12 cellular contexts compared by ENCODE assay signal in genomic region chr7:81887098-81887497, GRCh38.
A peak's percentile ranks its signal among the peaks of the same experiment; 100 is the strongest.
DNase-seq lines count a peak whose midpoint lies in the region; ATAC-seq and TF ChIP-seq lines count a peak whose summit lies in the region.
"Had no signal": no experiment of that assay in that cellular context is flagged by ENCODE, and none has a peak within 500 bp of the region (broad histone marks: within the 10 kb centered on the region; RNA-seq: fewer than 3 reads in every experiment).

No MANE protein-coding gene starts in this region.

- peak; percentile 50 for ATAC-seq in GM19463 (IDR thresholded peaks at IDR 0.05; ENCODE audit: unreplicated experiment)
- ATAC-seq: HCT116 had no signal

- TF ChIP-seq CTCF in HL-60 (IDR thresholded peaks at IDR 0.05; ENCODE audit: insufficient read depth, low read length) (no peak), Calu3 (IDR thresholded peaks at IDR 0.05; ENCODE audit: unreplicated experiment) (no peak), colonic mucosa (IDR thresholded peaks at IDR 0.05) (no peak)

- H3K9me3 Mint-ChIP-seq in Calu3 (ENCODE audit: low read depth, unreplicated experiment) = no peaks in the 10 kb centered on the region
- H3K9me3 Mint-ChIP-seq: neural crest cell had no signal

- no TSS peak for BruUV-seq in Calu3 (replicated peaks; lab: Mats Ljungman, UMichigan)

- no peaks in the 10 kb centered on the region for H3K27me3 Mint-ChIP-seq in Calu3 (ENCODE audit: unreplicated experiment)
- H3K27me3 Mint-ChIP-seq: activated naive CD4-positive, alpha-beta T cell treated with anti-CD3 and anti-CD28 coated beads, Interleukin-2, amount 10 ng/mL, durations not matched to agents 7 days and 5 days; CD4-positive, alpha-beta memory T cell had no signal

- no peaks in the 10 kb centered on the region for H3K4me1 ChIP-seq in colonic mucosa

- H3K9ac ChIP-seq in colonic mucosa (ENCODE audit: low read depth in 2 of 2, low read length in 2 of 2) = no peak overlapping the region

- no peaks in the 10 kb centered on the region for H3K36me3 Mint-ChIP-seq in Calu3 (ENCODE audit: insufficient read depth, unreplicated experiment)
- H3K36me3 Mint-ChIP-seq: activated naive CD4-positive, alpha-beta T cell treated with anti-CD3 and anti-CD28 coated beads, Interleukin-2, amount 10 ng/mL, durations not matched to agents 7 days and 5 days; CD4-positive, alpha-beta memory T cell had no signal

- no peak overlapping the region for H3K4me3 ChIP-seq in HL-60 (replicated peaks; ENCODE audit: insufficient read depth, low read length)
- no peak overlapping the region for H3K4me3 ChIP-seq in colonic mucosa

- DNase-seq in COLO668 (lab: John Stamatoyannopoulos, UW; ENCODE audit: unreplicated experiment) (peak; percentile 29), HL-60 (ENCODE audit: low read depth in 1 of 2, low spot score in 1 of 2) (peak; percentile 38 to 78), NOMO-1 treated with DMSO at 0.1 percent for 48 hours (lab: John Stamatoyannopoulos, UW; ENCODE audit: unreplicated experiment) (peak; percentile 80), EL (no peak), Calu3 (no peak), colonic mucosa (no peak)
- no peak for DNase-seq in activated CD4-positive, alpha-beta T cell treated with anti-CD3 and anti-CD28 coated beads, Interleukin-2, amount 50 U/mL, for 4 hours
- DNase-seq: activated naive CD4-positive, alpha-beta T cell treated with anti-CD3 and anti-CD28 coated beads, Interleukin-2, amount 10 ng/mL, durations not matched to agents 7 days and 5 days; CD4-positive, alpha-beta memory T cell had no signal

- H3K27me3 ChIP-seq in HL-60 (ENCODE audit: insufficient read depth, poor library complexity, severe bottlenecking) (no peaks in the 10 kb centered on the region), colonic mucosa (no peaks in the 10 kb centered on the region)

- H3K27ac Mint-ChIP-seq in Calu3 (ENCODE audit: unreplicated experiment) = no peak overlapping the region
- H3K27ac Mint-ChIP-seq: activated naive CD4-positive, alpha-beta T cell treated with anti-CD3 and anti-CD28 coated beads, Interleukin-2, amount 10 ng/mL, durations not matched to agents 7 days and 5 days; CD4-positive, alpha-beta memory T cell had no signal

- no peak overlapping the region for H3K4me3 Mint-ChIP-seq in Calu3 (ENCODE audit: low read depth, unreplicated experiment)
- H3K4me3 Mint-ChIP-seq: activated naive CD4-positive, alpha-beta T cell treated with anti-CD3 and anti-CD28 coated beads, Interleukin-2, amount 10 ng/mL, durations not matched to agents 7 days and 5 days; CD4-positive, alpha-beta memory T cell; neural crest cell had no signal

- CTCF ChIA-PET in Calu3 (lab: Charles Lee) = no interaction called here

- H3K36me3 ChIP-seq in colonic mucosa = no peaks in the 10 kb centered on the region

- H3K27ac ChIP-seq in HL-60 (replicated peaks) (peak overlapping the region; percentile 68), colonic mucosa (no peak overlapping the region)

- intact Hi-C loops in Calu3 (cut with micrococcal nuclease; ENCODE audit: unreplicated experiment) (no loop called here), colonic mucosa (cut with DNase I) (no loop called here)

- H3K4me1 Mint-ChIP-seq in Calu3 (ENCODE audit: low read depth, unreplicated experiment) = no peaks in the 10 kb centered on the region
- H3K4me1 Mint-ChIP-seq: activated naive CD4-positive, alpha-beta T cell treated with anti-CD3 and anti-CD28 coated beads, Interleukin-2, amount 10 ng/mL, durations not matched to agents 7 days and 5 days; CD4-positive, alpha-beta memory T cell; neural crest cell had no signal

- no peaks in the 10 kb centered on the region for H3K9me3 ChIP-seq in colonic mucosa

Comparison
In these comparisons a context has a peak if more than half of its experiments do, and no peak if none do; other contexts are left out.
1. DNase-seq: peak in COLO668 (single experiment), HL-60 (2 of 2) and NOMO-1 treated with DMSO at 0.1 percent for 48 hours (single experiment); none in EL (single experiment), Calu3 (single experiment), colonic mucosa (single experiment) and activated CD4-positive, alpha-beta T cell treated with anti-CD3 and anti-CD28 coated beads, Interleukin-2, amount 50 U/mL, for 4 hours (0 of 2).